Comparison of ENCODE assay signal across 2 cellular contexts in the genomic region with DNA sequence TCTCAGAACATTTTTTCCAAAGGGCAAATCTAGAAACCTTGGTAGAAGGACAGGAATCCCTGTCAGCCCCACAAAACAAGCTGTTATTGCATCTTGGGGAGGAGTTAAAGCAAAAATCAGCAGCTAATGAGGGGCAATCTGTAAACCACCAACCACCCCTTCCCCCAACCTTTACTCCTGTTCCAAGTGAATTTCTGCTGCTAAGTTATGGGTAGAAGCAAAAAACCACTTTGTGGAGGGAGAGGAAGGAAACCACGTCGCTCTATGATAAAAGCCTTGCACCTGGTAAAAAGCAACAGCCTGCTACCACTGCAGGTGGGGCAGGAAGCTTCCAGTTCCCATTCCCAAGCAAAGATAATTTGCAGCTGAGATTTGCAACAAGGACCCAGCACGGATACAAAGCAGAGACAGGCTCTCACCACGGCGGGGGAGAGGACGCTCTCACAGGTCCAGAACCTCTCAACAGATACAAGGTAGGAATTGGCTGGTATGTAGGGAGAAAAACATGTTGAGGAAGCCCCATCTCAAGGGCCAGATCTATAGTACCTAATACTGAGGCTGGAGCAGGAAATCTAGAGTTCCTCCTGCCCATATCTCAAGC.
TF ChIP-seq lines count a peak whose summit lies in the region.

No MANE protein-coding gene starts in this region.

TF ChIP-seq in HepG2, 621 proteins besides CTCF, POLR2A, EP300 and RAD21:
- TF ChIP-seq ZNF687 (CRISPR knock-in tag; IDR thresholded peaks at IDR 0.05): no peak
- TF ChIP-seq ZKSCAN1 (IDR thresholded peaks at IDR 0.05; ENCODE audit: low read length): no peak
- no peak for TF ChIP-seq CAMTA2 (CRISPR knock-in tag; IDR thresholded peaks at IDR 0.05; ENCODE audit: borderline replicate concordance)
- TF ChIP-seq ZKSCAN5 (CRISPR knock-in tag; IDR thresholded peaks at IDR 0.05): no peak
- TF ChIP-seq NFE2L1 (CRISPR knock-in tag; IDR thresholded peaks at IDR 0.05; ENCODE audit: borderline replicate concordance): no peak
- no peak for TF ChIP-seq ZNF777 (CRISPR knock-in tag; IDR thresholded peaks at IDR 0.05)
- no peak for TF ChIP-seq ZC3H13 (CRISPR knock-in tag; IDR thresholded peaks at IDR 0.05)
- no peak for TF ChIP-seq ZBTB7B (CRISPR knock-in tag; IDR thresholded peaks at IDR 0.05)
- TF ChIP-seq ZNF598 (CRISPR knock-in tag; IDR thresholded peaks at IDR 0.05; ENCODE audit: borderline replicate concordance): no peak
- no peak for TF ChIP-seq TEF (CRISPR knock-in tag; IDR thresholded peaks at IDR 0.05)
- TF ChIP-seq ZNF160 (CRISPR knock-in tag; IDR thresholded peaks at IDR 0.05): no peak
- no peak for TF ChIP-seq RBFOX2 (IDR thresholded peaks at IDR 0.05; ENCODE audit: low read depth, low read length)
- no peak for TF ChIP-seq ZSCAN30 (CRISPR knock-in tag; IDR thresholded peaks at IDR 0.05)
- TF ChIP-seq, protein P1, sequence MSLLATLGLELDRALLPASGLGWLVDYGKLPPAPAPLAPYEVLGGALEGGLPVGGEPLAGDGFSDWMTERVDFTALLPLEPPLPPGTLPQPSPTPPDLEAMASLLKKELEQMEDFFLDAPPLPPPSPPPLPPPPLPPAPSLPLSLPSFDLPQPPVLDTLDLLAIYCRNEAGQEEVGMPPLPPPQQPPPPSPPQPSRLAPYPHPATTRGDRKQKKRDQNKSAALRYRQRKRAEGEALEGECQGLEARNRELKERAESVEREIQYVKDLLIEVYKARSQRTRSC (CRISPR knock-in tag; IDR thresholded peaks at IDR 0.05; ENCODE audit: low read depth): no peak

TF ChIP-seq in H1, 55 proteins besides CTCF, POLR2A, EP300 and RAD21:
- TF ChIP-seq YY1 (IDR thresholded peaks at IDR 0.05; ENCODE audit: low read depth, low read length): no peak
- no peak for TF ChIP-seq RNF2 (IDR thresholded peaks at IDR 0.05; ENCODE audit: borderline replicate concordance, low read depth, low read length, missing control alignments, poor library complexity, severe bottlenecking)
- TF ChIP-seq, protein P2, sequence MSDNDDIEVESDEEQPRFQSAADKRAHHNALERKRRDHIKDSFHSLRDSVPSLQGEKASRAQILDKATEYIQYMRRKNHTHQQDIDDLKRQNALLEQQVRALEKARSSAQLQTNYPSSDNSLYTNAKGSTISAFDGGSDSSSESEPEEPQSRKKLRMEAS (IDR thresholded peaks at IDR 0.05): no peak
- TF ChIP-seq ASH2L (IDR thresholded peaks at IDR 0.05; ENCODE audit: low read length): no peak
- no peak for TF ChIP-seq SP2 (IDR thresholded peaks at IDR 0.05; ENCODE audit: low read length)
- TF ChIP-seq SAP30 (IDR thresholded peaks at IDR 0.05; ENCODE audit: insufficient read depth, insufficient replicate concordance, low read length): no peak
- TF ChIP-seq SP1 (IDR thresholded peaks at IDR 0.05; ENCODE audit: low read depth, low read length): no peak
- no peak for TF ChIP-seq KDM1A (IDR thresholded peaks at IDR 0.05; ENCODE audit: borderline replicate concordance, low read length)
- TF ChIP-seq BCL11A (IDR thresholded peaks at IDR 0.05; ENCODE audit: low read depth in 2 of 2, low read length in 2 of 2): no peak
- no peak for TF ChIP-seq CBX8 (IDR thresholded peaks at IDR 0.05; ENCODE audit: borderline replicate concordance, low read depth, low read length)
- no peak for TF ChIP-seq RFX5 (IDR thresholded peaks at IDR 0.05; ENCODE audit: borderline replicate concordance, low read depth, low read length)
- no peak for TF ChIP-seq ZNF274 (IDR thresholded peaks at IDR 0.05; ENCODE audit: borderline replicate concordance, extremely low read depth, low read length)
- no peak for TF ChIP-seq NANOG (IDR thresholded peaks at IDR 0.05; ENCODE audit: insufficient read depth, low read depth, low read length, poor library complexity, severe bottlenecking)
- TF ChIP-seq SUZ12 (IDR thresholded peaks at IDR 0.05; ENCODE audit: low read length): no peak
- TF ChIP-seq, protein P3, sequence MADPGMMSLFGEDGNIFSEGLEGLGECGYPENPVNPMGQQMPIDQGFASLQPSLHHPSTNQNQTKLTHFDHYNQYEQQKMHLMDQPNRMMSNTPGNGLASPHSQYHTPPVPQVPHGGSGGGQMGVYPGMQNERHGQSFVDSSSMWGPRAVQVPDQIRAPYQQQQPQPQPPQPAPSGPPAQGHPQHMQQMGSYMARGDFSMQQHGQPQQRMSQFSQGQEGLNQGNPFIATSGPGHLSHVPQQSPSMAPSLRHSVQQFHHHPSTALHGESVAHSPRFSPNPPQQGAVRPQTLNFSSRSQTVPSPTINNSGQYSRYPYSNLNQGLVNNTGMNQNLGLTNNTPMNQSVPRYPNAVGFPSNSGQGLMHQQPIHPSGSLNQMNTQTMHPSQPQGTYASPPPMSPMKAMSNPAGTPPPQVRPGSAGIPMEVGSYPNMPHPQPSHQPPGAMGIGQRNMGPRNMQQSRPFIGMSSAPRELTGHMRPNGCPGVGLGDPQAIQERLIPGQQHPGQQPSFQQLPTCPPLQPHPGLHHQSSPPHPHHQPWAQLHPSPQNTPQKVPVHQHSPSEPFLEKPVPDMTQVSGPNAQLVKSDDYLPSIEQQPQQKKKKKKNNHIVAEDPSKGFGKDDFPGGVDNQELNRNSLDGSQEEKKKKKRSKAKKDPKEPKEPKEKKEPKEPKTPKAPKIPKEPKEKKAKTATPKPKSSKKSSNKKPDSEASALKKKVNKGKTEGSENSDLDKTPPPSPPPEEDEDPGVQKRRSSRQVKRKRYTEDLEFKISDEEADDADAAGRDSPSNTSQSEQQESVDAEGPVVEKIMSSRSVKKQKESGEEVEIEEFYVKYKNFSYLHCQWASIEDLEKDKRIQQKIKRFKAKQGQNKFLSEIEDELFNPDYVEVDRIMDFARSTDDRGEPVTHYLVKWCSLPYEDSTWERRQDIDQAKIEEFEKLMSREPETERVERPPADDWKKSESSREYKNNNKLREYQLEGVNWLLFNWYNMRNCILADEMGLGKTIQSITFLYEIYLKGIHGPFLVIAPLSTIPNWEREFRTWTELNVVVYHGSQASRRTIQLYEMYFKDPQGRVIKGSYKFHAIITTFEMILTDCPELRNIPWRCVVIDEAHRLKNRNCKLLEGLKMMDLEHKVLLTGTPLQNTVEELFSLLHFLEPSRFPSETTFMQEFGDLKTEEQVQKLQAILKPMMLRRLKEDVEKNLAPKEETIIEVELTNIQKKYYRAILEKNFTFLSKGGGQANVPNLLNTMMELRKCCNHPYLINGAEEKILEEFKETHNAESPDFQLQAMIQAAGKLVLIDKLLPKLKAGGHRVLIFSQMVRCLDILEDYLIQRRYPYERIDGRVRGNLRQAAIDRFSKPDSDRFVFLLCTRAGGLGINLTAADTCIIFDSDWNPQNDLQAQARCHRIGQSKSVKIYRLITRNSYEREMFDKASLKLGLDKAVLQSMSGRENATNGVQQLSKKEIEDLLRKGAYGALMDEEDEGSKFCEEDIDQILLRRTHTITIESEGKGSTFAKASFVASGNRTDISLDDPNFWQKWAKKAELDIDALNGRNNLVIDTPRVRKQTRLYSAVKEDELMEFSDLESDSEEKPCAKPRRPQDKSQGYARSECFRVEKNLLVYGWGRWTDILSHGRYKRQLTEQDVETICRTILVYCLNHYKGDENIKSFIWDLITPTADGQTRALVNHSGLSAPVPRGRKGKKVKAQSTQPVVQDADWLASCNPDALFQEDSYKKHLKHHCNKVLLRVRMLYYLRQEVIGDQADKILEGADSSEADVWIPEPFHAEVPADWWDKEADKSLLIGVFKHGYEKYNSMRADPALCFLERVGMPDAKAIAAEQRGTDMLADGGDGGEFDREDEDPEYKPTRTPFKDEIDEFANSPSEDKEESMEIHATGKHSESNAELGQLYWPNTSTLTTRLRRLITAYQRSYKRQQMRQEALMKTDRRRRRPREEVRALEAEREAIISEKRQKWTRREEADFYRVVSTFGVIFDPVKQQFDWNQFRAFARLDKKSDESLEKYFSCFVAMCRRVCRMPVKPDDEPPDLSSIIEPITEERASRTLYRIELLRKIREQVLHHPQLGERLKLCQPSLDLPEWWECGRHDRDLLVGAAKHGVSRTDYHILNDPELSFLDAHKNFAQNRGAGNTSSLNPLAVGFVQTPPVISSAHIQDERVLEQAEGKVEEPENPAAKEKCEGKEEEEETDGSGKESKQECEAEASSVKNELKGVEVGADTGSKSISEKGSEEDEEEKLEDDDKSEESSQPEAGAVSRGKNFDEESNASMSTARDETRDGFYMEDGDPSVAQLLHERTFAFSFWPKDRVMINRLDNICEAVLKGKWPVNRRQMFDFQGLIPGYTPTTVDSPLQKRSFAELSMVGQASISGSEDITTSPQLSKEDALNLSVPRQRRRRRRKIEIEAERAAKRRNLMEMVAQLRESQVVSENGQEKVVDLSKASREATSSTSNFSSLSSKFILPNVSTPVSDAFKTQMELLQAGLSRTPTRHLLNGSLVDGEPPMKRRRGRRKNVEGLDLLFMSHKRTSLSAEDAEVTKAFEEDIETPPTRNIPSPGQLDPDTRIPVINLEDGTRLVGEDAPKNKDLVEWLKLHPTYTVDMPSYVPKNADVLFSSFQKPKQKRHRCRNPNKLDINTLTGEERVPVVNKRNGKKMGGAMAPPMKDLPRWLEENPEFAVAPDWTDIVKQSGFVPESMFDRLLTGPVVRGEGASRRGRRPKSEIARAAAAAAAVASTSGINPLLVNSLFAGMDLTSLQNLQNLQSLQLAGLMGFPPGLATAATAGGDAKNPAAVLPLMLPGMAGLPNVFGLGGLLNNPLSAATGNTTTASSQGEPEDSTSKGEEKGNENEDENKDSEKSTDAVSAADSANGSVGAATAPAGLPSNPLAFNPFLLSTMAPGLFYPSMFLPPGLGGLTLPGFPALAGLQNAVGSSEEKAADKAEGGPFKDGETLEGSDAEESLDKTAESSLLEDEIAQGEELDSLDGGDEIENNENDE (IDR thresholded peaks at IDR 0.05; ENCODE audit: insufficient replicate concordance, low read length): no peak
- TF ChIP-seq BACH1 (IDR thresholded peaks at IDR 0.05; ENCODE audit: low read length): no peak
- TF ChIP-seq SIN3A (conservative IDR thresholded peaks at IDR 0.05 in 1 of 2, IDR thresholded peaks at IDR 0.05 in 1 of 2; ENCODE audit: low read depth in 1 of 2, low read length in 2 of 2): no peak
- TF ChIP-seq ATF2 (IDR thresholded peaks at IDR 0.05; ENCODE audit: low read length): no peak
